ENCODE assay signal across 10 cellular contexts in genomic region chr17:4332296-4332970, GRCh38. TPM values are rescaled to one million over a fixed set of nuclear protein-coding genes. Genes with fewer than 3 reads are reported as not detected.
DNase-seq lines count a peak whose midpoint lies in the region; ATAC-seq and TF ChIP-seq lines count a peak whose summit lies in the region.
"Had no signal": no experiment of that assay in that cellular context is flagged by ENCODE, and none has a peak within 500 bp of the region (broad histone marks: within the 10 kb centered on the region; RNA-seq: fewer than 3 reads in every experiment).

No MANE protein-coding gene starts in this region.

- intact Hi-C loops in CD4-positive, alpha-beta memory T cell (cut with micrococcal nuclease) = no loop called here
- intact Hi-C loops in IMR-90 (cut with micrococcal nuclease) = no loop called here
- intact Hi-C loops in CD14-positive monocyte (cut with micrococcal nuclease) = no loop called here

- H3K9me3 ChIP-seq in CD4-positive, alpha-beta memory T cell (ENCODE audit: control insufficient read depth in 1 of 2, low read length in 2 of 2) = no peaks in the 10 kb centered on the region
- H3K9me3 ChIP-seq in IMR-90 (ENCODE audit: control insufficient read depth, insufficient read depth, low read length) = no peaks in the 10 kb centered on the region
- H3K9me3 ChIP-seq: adrenal gland had no signal

- peaks cover 10% of the 10 kb centered on the region for H3K9me1 ChIP-seq in IMR-90 (ENCODE audit: insufficient read depth, low read length)

- in situ Hi-C loops in IMR-90 (cut with MboI; ENCODE audit: low sequenced_read_pairs) = no loop called here

- dilution Hi-C loops in IMR-90 (cut with HindIII; ENCODE audit: low sequenced_read_pairs, unreplicated experiment) = no loop called here

- H3K18ac ChIP-seq in IMR-90 (ENCODE audit: low read depth, low read length) = no peak overlapping the region

- H4K91ac ChIP-seq in IMR-90 (ENCODE audit: insufficient read depth, low read depth, low read length) = no peak overlapping the region

- peak overlapping the region; percentile 53; the same call in 1 of the 2 replicates for H3K14ac ChIP-seq in IMR-90 (replicated peaks; ENCODE audit: low read depth, low read length)

- H2BK120ac ChIP-seq in IMR-90 (ENCODE audit: low read depth, low read length) = no peak overlapping the region; the same call in 1 of the 2 replicates

- H2AK9ac ChIP-seq in IMR-90 (replicated peaks; ENCODE audit: low read depth, low read length, poor library complexity) = peak overlapping the region; percentile 69

- H3K4me2 ChIP-seq in IMR-90 (ENCODE audit: low read depth, low read length) = no peak overlapping the region

- peak overlapping the region; percentile 52; the same call in 1 of the 2 replicates for H2AK5ac ChIP-seq in IMR-90 (ENCODE audit: low read depth, low read length)

- no peak overlapping the region for H3K4ac ChIP-seq in IMR-90 (ENCODE audit: low read depth, low read length)

- H2BK20ac ChIP-seq in IMR-90 (ENCODE audit: low read depth, low read length) = no peak overlapping the region

- no peak overlapping the region for H3K56ac ChIP-seq in IMR-90 (ENCODE audit: extremely low read depth, insufficient read depth, low read length)

- no peak for DNase-seq in CD4-positive, alpha-beta memory T cell
- DNase-seq in IMR-90 (peak; percentile 33), CD14-positive monocyte (ENCODE audit: low spot score) (no peak)
- no peak for DNase-seq in central memory CD8-positive, alpha-beta T cell (ENCODE audit: low spot score in 2 of 2)
- DNase-seq in naive thymus-derived CD8-positive, alpha-beta T cell = no peak
- DNase-seq: KG1 had no signal

- no TSS peak for BruUV-seq in IMR-90 (replicated peaks; lab: Mats Ljungman, UMichigan)

- H3K4me1 ChIP-seq in CD4-positive, alpha-beta memory T cell (ENCODE audit: insufficient read depth, low read length) = peaks cover 55% of the 10 kb centered on the region
- peaks cover 11% of the 10 kb centered on the region for H3K4me1 ChIP-seq in IMR-90 (ENCODE audit: control insufficient read depth, insufficient read depth, low read length)

- no peak overlapping the region for H3K27ac ChIP-seq in CD4-positive, alpha-beta memory T cell (ENCODE audit: low read depth, low read length)
- H3K27ac ChIP-seq in IMR-90 (ENCODE audit: insufficient read depth, low read length) = no peak overlapping the region

- CTCF ChIA-PET in CD4-positive, alpha-beta memory T cell (lab: Charles Lee; ENCODE audit: partially characterized antibody) = interaction anchor here (1.3 kb wide), 1 partner anchor 26 kb away, joined by 4 read pairs; no protein-coding TSS in a partner anchor
- CTCF ChIA-PET in IMR-90 (lab: Yijun Ruan, JAX) = no interaction called here

- H3K9me3 Mint-ChIP-seq in CD4-positive, alpha-beta memory T cell = no peaks in the 10 kb centered on the region
- H3K9me3 Mint-ChIP-seq in central memory CD8-positive, alpha-beta T cell = no peaks in the 10 kb centered on the region
- no peaks in the 10 kb centered on the region for H3K9me3 Mint-ChIP-seq in naive thymus-derived CD8-positive, alpha-beta T cell
- H3K9me3 Mint-ChIP-seq in CD14-positive monocyte = peaks cover 0 to 2% (median 0%) of the 10 kb centered on the region in 7 donors

- H4K20me1 ChIP-seq in IMR-90 (ENCODE audit: insufficient read depth, low read length) = peaks cover 65% of the 10 kb centered on the region

- H3K79me1 ChIP-seq in IMR-90 (ENCODE audit: low read depth in 1 of 2, low read length in 2 of 2) = peaks cover 14 to 57% of the 10 kb centered on the region in 2 experiments

- 71% methylated on average over 6 of the region's 6 CpGs; no CpG with 5 or more reads in 1 of the 2 experiments for WGBS in IMR-90 (ENCODE audit: extremely low coverage in 2 of 2, insufficient read length in 1 of 2), 2 experiments

- H4K8ac ChIP-seq in IMR-90 (ENCODE audit: low read depth in 2 of 2, low read length in 2 of 2) = 0 out of 4 replicates have a peak overlapping the region, but pooled peaks of 1 of the 2 experiments have one; percentile 28

- no peak for TF ChIP-seq CTCF in IMR-90 (conservative IDR thresholded peaks at IDR 0.05; ENCODE audit: low read depth, low read length)
- no peak for TF ChIP-seq CTCF in CD14-positive monocyte (IDR thresholded peaks at IDR 0.05)

- H3K4me3 ChIP-seq in CD4-positive, alpha-beta memory T cell (ENCODE audit: low read length in 2 of 2) = no peak overlapping the region
- no peak overlapping the region for H3K4me3 ChIP-seq in IMR-90 (ENCODE audit: insufficient read depth, low read depth, low read length)
- H3K4me3 ChIP-seq: adrenal gland had no signal

- POLR2A ChIA-PET in CD4-positive, alpha-beta memory T cell (lab: Charles Lee; ENCODE audit: partially characterized antibody) = interaction anchor here (1.4 kb wide), 1 partner anchor 189 kb away, joined by 3 read pairs; the partner anchor contains the start of genes CYB5D2 and ZZEF1
- POLR2A ChIA-PET in IMR-90 (lab: Charles Lee; ENCODE audit: unreplicated experiment) = no interaction called here
- POLR2A ChIA-PET in naive thymus-derived CD8-positive, alpha-beta T cell (lab: Charles Lee) = no interaction called here

- H3K4me1 Mint-ChIP-seq in CD4-positive, alpha-beta memory T cell = peaks cover 33 to 69% (median 49%) of the 10 kb centered on the region in 4 donors
- H3K4me1 Mint-ChIP-seq in central memory CD8-positive, alpha-beta T cell = peaks cover 65% of the 10 kb centered on the region
- peaks cover 25 to 68% (median 63%) of the 10 kb centered on the region in 4 donors for H3K4me1 Mint-ChIP-seq in naive thymus-derived CD8-positive, alpha-beta T cell
- peaks cover 8% of the 10 kb centered on the region for H3K4me1 Mint-ChIP-seq in CD14-positive monocyte

- H2AFZ ChIP-seq in IMR-90 (replicated peaks; ENCODE audit: low read length, poor library complexity) = no peak overlapping the region

- H3K9ac ChIP-seq in IMR-90 (ENCODE audit: low read depth, low read length) = no peak overlapping the region

- no peaks in the 10 kb centered on the region for H3K27me3 Mint-ChIP-seq in CD4-positive, alpha-beta memory T cell
- no peaks in the 10 kb centered on the region for H3K27me3 Mint-ChIP-seq in central memory CD8-positive, alpha-beta T cell
- no peaks in the 10 kb centered on the region for H3K27me3 Mint-ChIP-seq in naive thymus-derived CD8-positive, alpha-beta T cell
- H3K27me3 Mint-ChIP-seq in CD14-positive monocyte (ENCODE audit: low read depth in 3 of 3) = no peaks in the 10 kb centered on the region

- H2BK5ac ChIP-seq in IMR-90 (ENCODE audit: low read depth, low read length, poor library complexity, severe bottlenecking) = no peak overlapping the region

- peaks cover 13 to 14% of the 10 kb centered on the region in 2 donors for H3K36me3 Mint-ChIP-seq in CD4-positive, alpha-beta memory T cell
- H3K36me3 Mint-ChIP-seq in central memory CD8-positive, alpha-beta T cell (ENCODE audit: insufficient read depth) = peaks cover 13% of the 10 kb centered on the region
- H3K36me3 Mint-ChIP-seq in naive thymus-derived CD8-positive, alpha-beta T cell = peaks cover 0 to 27% (median 15%) of the 10 kb centered on the region in 3 donors
- H3K36me3 Mint-ChIP-seq in CD14-positive monocyte = peaks cover 2 to 6% of the 10 kb centered on the region in 2 donors

- no peaks in the 10 kb centered on the region for H3K36me3 ChIP-seq in CD4-positive, alpha-beta memory T cell (ENCODE audit: insufficient read depth, low read length)
- H3K36me3 ChIP-seq in IMR-90 (ENCODE audit: control insufficient read depth, insufficient read depth, low read length) = no peaks in the 10 kb centered on the region
- H3K36me3 ChIP-seq: adrenal gland had no signal

- no peak overlapping the region for H2BK15ac ChIP-seq in IMR-90 (ENCODE audit: low read depth, low read length)

- H3K27ac Mint-ChIP-seq in CD4-positive, alpha-beta memory T cell = peak overlapping the region in 6 of 7 donors; percentile 34 to 71 (median 46)
- H3K27ac Mint-ChIP-seq in central memory CD8-positive, alpha-beta T cell (ENCODE audit: low read depth) = peak overlapping the region; percentile 60
- peak overlapping the region in 9 of 10 donors; percentile 3 to 91 (median 45) for H3K27ac Mint-ChIP-seq in naive thymus-derived CD8-positive, alpha-beta T cell
- peak overlapping the region in 1 of 7 donors; percentile 27 for H3K27ac Mint-ChIP-seq in CD14-positive monocyte

- no peak for TF ChIP-seq POLR2A in IMR-90 (IDR thresholded peaks at IDR 0.05; ENCODE audit: low read depth, low read length)

- H3K23ac ChIP-seq in IMR-90 (ENCODE audit: low read depth, low read length) = no peak overlapping the region

- no peak overlapping the region for H4K5ac ChIP-seq in IMR-90 (ENCODE audit: low read depth, low read length)

- no peak for TF ChIP-seq RAD21 in IMR-90 (IDR thresholded peaks at IDR 0.05; ENCODE audit: low read length)

- no peaks in the 10 kb centered on the region for H3K27me3 ChIP-seq in CD4-positive, alpha-beta memory T cell (ENCODE audit: insufficient read depth, low read length)
- no peaks in the 10 kb centered on the region for H3K27me3 ChIP-seq in IMR-90 (ENCODE audit: control insufficient read depth, insufficient read depth, low read length)
- H3K27me3 ChIP-seq: adrenal gland had no signal

- peak overlapping the region in 3 of 8 donors; percentile 6 to 21 (median 14) for H3K4me3 Mint-ChIP-seq in CD4-positive, alpha-beta memory T cell
- H3K4me3 Mint-ChIP-seq in central memory CD8-positive, alpha-beta T cell = no peak overlapping the region
- H3K4me3 Mint-ChIP-seq in naive thymus-derived CD8-positive, alpha-beta T cell = peak overlapping the region in 1 of 10 donors; percentile 20
- H3K4me3 Mint-ChIP-seq in CD14-positive monocyte = no peak overlapping the region

- ATAC-seq in IMR-90 (ENCODE audit: low read depth) = peak; percentile 48; the same call in 1 of the 2 replicates
- no peak for ATAC-seq in central memory CD8-positive, alpha-beta T cell (replicated peaks; ENCODE audit: extremely low read depth, poor library complexity, severe bottlenecking)
- ATAC-seq in naive thymus-derived CD8-positive, alpha-beta T cell = no peak
- no peak for ATAC-seq in GM19463 (IDR thresholded peaks at IDR 0.05; ENCODE audit: unreplicated experiment)
- no peak for ATAC-seq in GM21447 (IDR thresholded peaks at IDR 0.05; ENCODE audit: unreplicated experiment)
- no peak for ATAC-seq in GM21528 (IDR thresholded peaks at IDR 0.05; ENCODE audit: low FRiP score, unreplicated experiment)

TF ChIP-seq in IMR-90, 13 proteins besides CTCF, POLR2A, EP300 and RAD21 (continues in another document):
- TF ChIP-seq CEBPB (IDR thresholded peaks at IDR 0.05; ENCODE audit: low read depth, low read length) = no peak
- TF ChIP-seq FOS (IDR thresholded peaks at IDR 0.05; ENCODE audit: low read depth, low read length) = no peak
- no peak for TF ChIP-seq BHLHE40 (IDR thresholded peaks at IDR 0.05; ENCODE audit: low read depth, low read length)
- no peak for TF ChIP-seq RCOR1 (IDR thresholded peaks at IDR 0.05; ENCODE audit: insufficient replicate concordance, low read length)

RNA-seq across cellular contexts. Expression of gene UBE2G1, which starts 34.0 kb away (rescaled TPM):
- total RNA-seq in CD4-positive, alpha-beta memory T cell = 10 to 100 TPM; 56.9 to 61.6 TPM
- 10 to 100 TPM; 62.4 to 69.4 TPM for polyA plus RNA-seq in CD4-positive, alpha-beta memory T cell
- total RNA-seq in IMR-90 (2012; rRNA removed) = 26.3 and 37.5 TPM in 2 replicates
- polyA plus RNA-seq in IMR-90 (2012; rRNA removed) = 26.6 and 28.9 TPM in 2 replicates
- 9.0 and 16.1 TPM in 2 replicates for polyA plus RNA-seq in IMR-90 (2012; cell fraction: cytosol; rRNA removed)
- polyA plus RNA-seq in IMR-90 (2012; cell fraction: nucleus; rRNA removed; ENCODE audit: low replicate concordance) = 8.5 and 16.7 TPM in 2 replicates
- total RNA-seq in naive thymus-derived CD8-positive, alpha-beta T cell = 10 to 100 TPM; 57.2 to 64.5 TPM
- polyA plus RNA-seq in naive thymus-derived CD8-positive, alpha-beta T cell = 10 to 100 TPM; 42.7 to 56.5 (median 50.4) TPM
- polyA plus RNA-seq in CD14-positive monocyte = 10 to 100 TPM; 29.3 to 41.4 TPM
